Comparison of ENCODE assay signal across 21 cellular contexts in genomic region chr11:26847459-26847858, GRCh38.
DNase-seq lines count a peak whose midpoint lies in the region; ATAC-seq and TF ChIP-seq lines count a peak whose summit lies in the region.
"Had no signal": no experiment of that assay in that cellular context is flagged by ENCODE, and none has a peak within 500 bp of the region (broad histone marks: within the 10 kb centered on the region; RNA-seq: fewer than 3 reads in every experiment).

No MANE protein-coding gene starts in this region.

- no peaks in the 10 kb centered on the region for H4K20me1 ChIP-seq in osteoblast (ENCODE audit: insufficient read depth, low read length)

- no peaks in the 10 kb centered on the region for H3K4me1 Mint-ChIP-seq in activated CD4-positive, alpha-beta T cell treated with anti-CD3 and anti-CD28 coated beads, Interleukin-2, amount 10 ng/mL, durations not matched to agents 24 days and 14 days

- no peak overlapping the region for H3K4me3 Mint-ChIP-seq in activated CD4-positive, alpha-beta T cell treated with anti-CD3 and anti-CD28 coated beads, Interleukin-2, amount 10 ng/mL, durations not matched to agents 24 days and 14 days
- H3K4me3 Mint-ChIP-seq: activated naive CD4-positive, alpha-beta T cell treated with anti-CD3 and anti-CD28 coated beads for 36 hours; mesothelial cell of epicardium; stimulated activated naive CD8-positive, alpha-beta T cell treated with anti-CD3 and anti-CD28 coated beads, Interleukin-15, Interleukin-2, amounts not matched to agents 100 ng/mL and 50 ng/mL, for 24 hours had no signal

- TF ChIP-seq POLR2A in uterus (IDR thresholded peaks at IDR 0.05) = no peak

- H3K79me2 ChIP-seq in osteoblast (ENCODE audit: insufficient read depth, low read length) = no peaks in the 10 kb centered on the region

- H3K4me1 ChIP-seq in osteoblast (ENCODE audit: insufficient read depth, low read length) = peaks cover 22% of the 10 kb centered on the region
- peaks cover 0 to 9% of the 10 kb centered on the region in 2 donors for H3K4me1 ChIP-seq in uterus

- H3K27me3 ChIP-seq in osteoblast (ENCODE audit: insufficient read depth, low read length) (no peaks in the 10 kb centered on the region), uterus (no peaks in the 10 kb centered on the region)
- H3K27me3 ChIP-seq: MG63 had no signal

- no peaks in the 10 kb centered on the region for H3K36me3 Mint-ChIP-seq in activated naive CD4-positive, alpha-beta T cell treated with anti-CD3 and anti-CD28 coated beads, Interleukin-2, amount 50 U/mL, for 72 hours
- H3K36me3 Mint-ChIP-seq in activated CD4-positive, alpha-beta T cell treated with anti-CD3 and anti-CD28 coated beads, Interleukin-2, amount 10 ng/mL, durations not matched to agents 24 days and 14 days (ENCODE audit: low read depth) = no peaks in the 10 kb centered on the region
- H3K36me3 Mint-ChIP-seq: mesothelial cell of epicardium had no signal

- peak overlapping the region; percentile 11 for H2AFZ ChIP-seq in osteoblast (ENCODE audit: low read length)

- H3K4me2 ChIP-seq in osteoblast (ENCODE audit: insufficient read depth, low read length) = no peak overlapping the region

- H3K27me3 Mint-ChIP-seq in activated CD4-positive, alpha-beta T cell treated with anti-CD3 and anti-CD28 coated beads, Interleukin-2, amount 10 ng/mL, durations not matched to agents 24 days and 14 days = no peaks in the 10 kb centered on the region
- H3K27me3 Mint-ChIP-seq: stimulated activated naive CD8-positive, alpha-beta T cell treated with anti-CD3 and anti-CD28 coated beads, Interleukin-15, Interleukin-2, amounts not matched to agents 100 ng/mL and 50 ng/mL, for 24 hours had no signal

- intact Hi-C loops in uterus (cut with DNase I; ENCODE audit: low total_unique reads) = no loop called here
- intact Hi-C loops in activated CD4-positive, alpha-beta T cell treated with anti-CD3 and anti-CD28 coated beads, Interleukin-2, amount 10 ng/mL, durations not matched to agents 24 days and 14 days (cut with micrococcal nuclease) = no loop called here

- H3K36me3 ChIP-seq in osteoblast (ENCODE audit: insufficient read depth, low read length) (no peaks in the 10 kb centered on the region), uterus (no peaks in the 10 kb centered on the region)

- H3K27ac ChIP-seq in VCaP (peak overlapping the region; percentile 20), osteoblast (ENCODE audit: low read depth, low read length) (peak overlapping the region; percentile 9), uterus (peak overlapping the region; percentile 66 to 75)
- H3K27ac ChIP-seq: C4-2B had no signal

- no peak overlapping the region for H3K27ac Mint-ChIP-seq in activated naive CD4-positive, alpha-beta T cell treated with anti-CD3 and anti-CD28 coated beads, Interleukin-2, amount 50 U/mL, for 72 hours
- H3K27ac Mint-ChIP-seq in activated CD4-positive, alpha-beta T cell treated with anti-CD3 and anti-CD28 coated beads, Interleukin-2, amount 10 ng/mL, durations not matched to agents 24 days and 14 days = no peak overlapping the region
- H3K27ac Mint-ChIP-seq: activated naive CD4-positive, alpha-beta T cell treated with anti-CD3 and anti-CD28 coated beads for 36 hours; mesothelial cell of epicardium; stimulated activated naive CD8-positive, alpha-beta T cell treated with anti-CD3 and anti-CD28 coated beads, Interleukin-15, Interleukin-2, amounts not matched to agents 100 ng/mL and 50 ng/mL, for 24 hours had no signal

- DNase-seq in fibroblast of mammary gland (ENCODE audit: low read depth) (peak; percentile 62), osteoblast (ENCODE audit: insufficient read length, low spot score, missing footprints) (peak; percentile 72), uterus (peak in 1 of 2 donors; percentile 49), NCI-H2107 (lab: John Stamatoyannopoulos, UW) (no peak)
- no peak for DNase-seq in activated naive CD4-positive, alpha-beta T cell treated with anti-CD3 and anti-CD28 coated beads, Interleukin-2, amount 50 U/mL, for 72 hours (ENCODE audit: low spot score in 2 of 2)
- DNase-seq in activated CD4-positive, alpha-beta T cell treated with anti-CD3 and anti-CD28 coated beads, Interleukin-2, amount 10 ng/mL, durations not matched to agents 24 days and 14 days = no peak
- DNase-seq: activated CD4-positive, alpha-beta T cell treated with anti-CD3 and anti-CD28 coated beads for 4 hours; activated naive CD4-positive, alpha-beta T cell treated with anti-CD3 and anti-CD28 coated beads for 36 hours; DMS53; effector memory CD4-positive, alpha-beta T cell; H7; MG63; NCI-H187 treated with DMSO at 0.1 percent for 48 hours; NCI-H510A treated with DMSO at 0.1 percent for 48 hours; nucleus accumbens; OCI-M1; stimulated activated CD4-positive, alpha-beta T cell treated with anti-CD3 and anti-CD28 coated beads, Interleukin-12 subunit alpha, Interleukin-12 subunit beta, amount 100 ng/mL, for 4 hours had no signal

- H3K9me3 ChIP-seq in osteoblast (ENCODE audit: low read depth, low read length) (no peaks in the 10 kb centered on the region), uterus (no peaks in the 10 kb centered on the region)
- H3K9me3 ChIP-seq: MG63 had no signal

- no peak for ATAC-seq in activated naive CD4-positive, alpha-beta T cell treated with anti-CD3 and anti-CD28 coated beads, Interleukin-2, amount 50 U/mL, for 72 hours

- H3K9me3 Mint-ChIP-seq in activated naive CD4-positive, alpha-beta T cell treated with anti-CD3 and anti-CD28 coated beads, Interleukin-2, amount 50 U/mL, for 72 hours = peaks cover 21 to 23% of the 10 kb centered on the region in 2 donors
- H3K9me3 Mint-ChIP-seq in activated CD4-positive, alpha-beta T cell treated with anti-CD3 and anti-CD28 coated beads, Interleukin-2, amount 10 ng/mL, durations not matched to agents 24 days and 14 days = no peaks in the 10 kb centered on the region

- TF ChIP-seq CTCF in VCaP (conservative IDR thresholded peaks at IDR 0.05) = no peak
- no peak for TF ChIP-seq CTCF in fibroblast of mammary gland (conservative IDR thresholded peaks at IDR 0.05; ENCODE audit: control insufficient read depth, insufficient read depth, low read depth, low read length)
- no peak for TF ChIP-seq CTCF in osteoblast (IDR thresholded peaks at IDR 0.05; ENCODE audit: extremely low read depth, low read depth, low read length)
- no peak for TF ChIP-seq CTCF in uterus (IDR thresholded peaks at IDR 0.05)

- no peak overlapping the region for H3K4me3 ChIP-seq in fibroblast of mammary gland (ENCODE audit: control insufficient read depth, low read depth, low read length)
- no peak overlapping the region for H3K4me3 ChIP-seq in osteoblast (ENCODE audit: insufficient read depth, low read length)
- no peak overlapping the region for H3K4me3 ChIP-seq in uterus
- H3K4me3 ChIP-seq: MG63 had no signal

Comparison
In these comparisons a context has a peak if more than half of its experiments do, and no peak if none do; other contexts are left out.
1. H3K27ac ChIP-seq: peak in every context shown above with its lines; median percentile 70 in uterus; 20 in VCaP; 9 in osteoblast.
2. DNase-seq: peak in fibroblast of mammary gland (single experiment) and osteoblast (single experiment); none in NCI-H2107 (single experiment), activated naive CD4-positive, alpha-beta T cell treated with anti-CD3 and anti-CD28 coated beads, Interleukin-2, amount 50 U/mL, for 72 hours (0 of 2) and activated CD4-positive, alpha-beta T cell treated with anti-CD3 and anti-CD28 coated beads, Interleukin-2, amount 10 ng/mL, durations not matched to agents 24 days and 14 days (single experiment).